In genomic region chr22:38572065-38572464, GRCh38 we compare ENCODE assay signal across 8 cellular contexts. TPM values are rescaled to one million over a fixed set of nuclear protein-coding genes. Genes with fewer than 3 reads are reported as not detected.
DNase-seq lines count a peak whose midpoint lies in the region; ATAC-seq and TF ChIP-seq lines count a peak whose summit lies in the region.

No MANE protein-coding gene starts in this region.

- H3K4me3 Mint-ChIP-seq in Calu3 (ENCODE audit: low read depth, unreplicated experiment) (no peak overlapping the region), chondrocyte (ENCODE audit: unreplicated experiment) (no peak overlapping the region), memory B cell (no peak overlapping the region)
- no peak overlapping the region for H3K4me3 Mint-ChIP-seq in stimulated activated naive B cell treated with anti-CD40 and anti-IgM and Interleukin-4, amounts not matched to agents 10 μg/mL and 1 μg/mL and 100 μg/mL, for 72 hours

- no peak for ATAC-seq in memory B cell (ENCODE audit: low read depth)
- ATAC-seq in stimulated activated naive B cell treated with anti-CD40 and anti-IgM and Interleukin-4, amounts not matched to agents 10 μg/mL and 1 μg/mL and 100 μg/mL, for 72 hours (replicated peaks) = no peak

- intact Hi-C loops in Calu3 (cut with micrococcal nuclease; ENCODE audit: unreplicated experiment) (loop anchor here (5.0 kb wide), 2 partner anchors 160 to 520 kb away; no protein-coding TSS in a partner anchor), vagina (cut with DNase I) (loop anchor here (10.0 kb wide), 1 partner anchor 517 kb away; the partner anchor contains the start of gene PICK1)

- BruUV-seq in Calu3 (replicated peaks; lab: Mats Ljungman, UMichigan) = no TSS peak

- no peaks in the 10 kb centered on the region for H3K27me3 ChIP-seq in vagina

- DNase-seq in Calu3 = peak; percentile 48
- no peak for DNase-seq in HFF-Myc (ENCODE audit: extremely low read depth, low read depth)
- peak; percentile 36 to 51 for DNase-seq in SHP77 (lab: John Stamatoyannopoulos, UW)
- no peak for DNase-seq in chondrocyte (ENCODE audit: low spot score)
- DNase-seq in memory B cell (ENCODE audit: low spot score in 2 of 2) = peak; percentile 21 to 47
- no peak for DNase-seq in vagina (ENCODE audit: extremely low spot score in 2 of 2)
- DNase-seq in stimulated activated naive B cell treated with anti-CD40 and anti-IgM and Interleukin-4, amounts not matched to agents 10 μg/mL and 1 μg/mL and 100 μg/mL, for 72 hours = no peak
- DNase-seq in ecto neural progenitor cell (ENCODE audit: low spot score) = no peak

- CTCF ChIA-PET in Calu3 (lab: Charles Lee) = interaction anchor here (0.7 to 1.4 kb wide), 3 partner anchors 32 to 520 kb away, joined by 3 to 5 read pairs (median 4); no protein-coding TSS in a partner anchor

- H3K36me3 Mint-ChIP-seq in Calu3 (ENCODE audit: insufficient read depth, unreplicated experiment) (peaks cover 21% of the 10 kb centered on the region), chondrocyte (ENCODE audit: low read depth) (no peaks in the 10 kb centered on the region), memory B cell (no peaks in the 10 kb centered on the region)
- no peaks in the 10 kb centered on the region for H3K36me3 Mint-ChIP-seq in stimulated activated naive B cell treated with anti-CD40 and anti-IgM and Interleukin-4, amounts not matched to agents 10 μg/mL and 1 μg/mL and 100 μg/mL, for 72 hours

- H3K36me3 ChIP-seq in vagina = no peaks in the 10 kb centered on the region

- no peak overlapping the region for H3K27ac ChIP-seq in vagina

- no peak overlapping the region for H3K4me3 ChIP-seq in HFF-Myc (replicated peaks; ENCODE audit: low read depth, low read length)
- no peak overlapping the region for H3K4me3 ChIP-seq in vagina

- TF ChIP-seq CTCF in Calu3 (IDR thresholded peaks at IDR 0.05; ENCODE audit: unreplicated experiment) (no peak), HFF-Myc (IDR thresholded peaks at IDR 0.05; ENCODE audit: low read depth, low read length, missing control alignments) (peak; percentile 46), chondrocyte (IDR thresholded peaks at IDR 0.05) (peak; percentile 90), vagina (IDR thresholded peaks at IDR 0.05) (peak in 2 of 3 experiments; percentile 11 to 33)

- no peak overlapping the region for H3K27ac Mint-ChIP-seq in Calu3 (ENCODE audit: unreplicated experiment)
- no peak overlapping the region for H3K27ac Mint-ChIP-seq in chondrocyte (ENCODE audit: unreplicated experiment)
- no peak overlapping the region for H3K27ac Mint-ChIP-seq in memory B cell
- H3K27ac Mint-ChIP-seq in stimulated activated naive B cell treated with anti-CD40 and anti-IgM and Interleukin-4, amounts not matched to agents 10 μg/mL and 1 μg/mL and 100 μg/mL, for 72 hours = no peak overlapping the region

- peaks cover 31% of the 10 kb centered on the region for H3K4me1 Mint-ChIP-seq in Calu3 (ENCODE audit: low read depth, unreplicated experiment)
- H3K4me1 Mint-ChIP-seq in chondrocyte (ENCODE audit: low read depth) = peaks cover 44% of the 10 kb centered on the region
- peaks cover 9% of the 10 kb centered on the region for H3K4me1 Mint-ChIP-seq in memory B cell
- H3K4me1 Mint-ChIP-seq in stimulated activated naive B cell treated with anti-CD40 and anti-IgM and Interleukin-4, amounts not matched to agents 10 μg/mL and 1 μg/mL and 100 μg/mL, for 72 hours = peaks cover 10 to 22% of the 10 kb centered on the region in 2 donors

- no peaks in the 10 kb centered on the region for H3K9me3 ChIP-seq in vagina

- H3K27me3 Mint-ChIP-seq in Calu3 (ENCODE audit: unreplicated experiment) (no peaks in the 10 kb centered on the region), chondrocyte (ENCODE audit: low read depth) (no peaks in the 10 kb centered on the region), memory B cell (no peaks in the 10 kb centered on the region)
- no peaks in the 10 kb centered on the region for H3K27me3 Mint-ChIP-seq in stimulated activated naive B cell treated with anti-CD40 and anti-IgM and Interleukin-4, amounts not matched to agents 10 μg/mL and 1 μg/mL and 100 μg/mL, for 72 hours

- H3K9me3 Mint-ChIP-seq in Calu3 (ENCODE audit: low read depth, unreplicated experiment) (no peaks in the 10 kb centered on the region), chondrocyte (ENCODE audit: low read depth) (no peaks in the 10 kb centered on the region), memory B cell (no peaks in the 10 kb centered on the region)
- H3K9me3 Mint-ChIP-seq in stimulated activated naive B cell treated with anti-CD40 and anti-IgM and Interleukin-4, amounts not matched to agents 10 μg/mL and 1 μg/mL and 100 μg/mL, for 72 hours = no peaks in the 10 kb centered on the region

- no peak for TF ChIP-seq POLR2A in vagina (IDR thresholded peaks at IDR 0.05)

- H3K4me1 ChIP-seq in vagina = peaks cover 13% of the 10 kb centered on the region

RNA-seq across cellular contexts. Expression of gene DMC1, which starts 2.1 kb away (rescaled TPM):
- total RNA-seq in Calu3 (2022) (4.1 and 4.4 TPM in 2 replicates), chondrocyte (0.51 to 1.2 TPM (median 0.82 TPM) in 3 replicates), vagina (12.3 TPM)

Comparison
In these comparisons a context has a peak if more than half of its experiments do, and no peak if none do; other contexts are left out.
1. DNase-seq: peak in Calu3 (single experiment), SHP77 (2 of 2) and memory B cell (2 of 2); none in HFF-Myc (single experiment), chondrocyte (single experiment), vagina (0 of 2), stimulated activated naive B cell treated with anti-CD40 and anti-IgM and Interleukin-4, amounts not matched to agents 10 μg/mL and 1 μg/mL and 100 μg/mL, for 72 hours (single experiment) and ecto neural progenitor cell (single experiment).